In genomic region chr10:60086862-60087261, GRCh38 we compare ENCODE assay signal across 13 cellular contexts.
A peak's percentile ranks its signal among the peaks of the same experiment; 100 is the strongest.
DNase-seq lines count a peak whose midpoint lies in the region; ATAC-seq and TF ChIP-seq lines count a peak whose summit lies in the region.
"Had no signal": no experiment of that assay in that cellular context is flagged by ENCODE, and none has a peak within 500 bp of the region (broad histone marks: within the 10 kb centered on the region; RNA-seq: fewer than 3 reads in every experiment).

No MANE protein-coding gene starts in this region.

- ATAC-seq in GM18508 (IDR thresholded peaks at IDR 0.05; ENCODE audit: insufficient read depth, unreplicated experiment): peak; percentile 89
- peak; percentile 80 for ATAC-seq in GM21367 (IDR thresholded peaks at IDR 0.05; ENCODE audit: unreplicated experiment)
- ATAC-seq in HG02884 (IDR thresholded peaks at IDR 0.05; ENCODE audit: unreplicated experiment): peak; percentile 91
- ATAC-seq in HG03575 (IDR thresholded peaks at IDR 0.05; ENCODE audit: extremely low read depth, insufficient number of reproducible peaks, low FRiP score, unreplicated experiment): peak; percentile 79
- no peak for ATAC-seq in upper lobe of left lung (ENCODE audit: low FRiP score in 2 of 2)
- no peak for ATAC-seq in SK-N-SH treated with all-trans-retinoic acid at 6 μM for 48 hours
- ATAC-seq: Panc1, psoas muscle had no signal

- no peak for DNase-seq in upper lobe of left lung
- no peak for DNase-seq in activated CD4-positive, alpha-beta T cell treated with anti-CD3 and anti-CD28 coated beads for 48 hours
- no peak for DNase-seq in AML-193 (lab: John Stamatoyannopoulos, UW)
- DNase-seq: activated CD4-positive, alpha-beta T cell treated with anti-CD3 and anti-CD28 coated beads for 4 hours; DND-41; effector memory CD4-positive, alpha-beta T cell; psoas muscle had no signal

- no peaks in the 10 kb centered on the region for H3K27me3 ChIP-seq in upper lobe of left lung

- no peak for TF ChIP-seq EP300 in upper lobe of left lung (IDR thresholded peaks at IDR 0.05)

- H3K36me3 ChIP-seq in upper lobe of left lung: peaks cover 0 to 4% (median 2%) of the 10 kb centered on the region in 4 donors

- 59 to 71% methylated on average over 2 of the region's 2 CpGs for WGBS in upper lobe of left lung, 2 donors

- no peak overlapping the region for H3K27ac ChIP-seq in upper lobe of left lung
- H3K27ac ChIP-seq: psoas muscle had no signal

- no peak for TF ChIP-seq CTCF in upper lobe of left lung (IDR thresholded peaks at IDR 0.05)

- H3K4me3 ChIP-seq in upper lobe of left lung: no peak overlapping the region
- H3K4me3 ChIP-seq: psoas muscle had no signal

- H3K9me3 ChIP-seq in upper lobe of left lung: no peaks in the 10 kb centered on the region
- H3K9me3 ChIP-seq: psoas muscle had no signal

- H3K4me1 ChIP-seq in upper lobe of left lung: no peaks in the 10 kb centered on the region
- H3K4me1 ChIP-seq: psoas muscle had no signal

- TF ChIP-seq POLR2A in upper lobe of left lung (IDR thresholded peaks at IDR 0.05): no peak

TF ChIP-seq in SK-N-SH treated with all-trans-retinoic acid at 6 μM for 48 hours, 23 proteins besides CTCF, POLR2A, EP300 and RAD21:
- no peak for TF ChIP-seq TSHZ2 (CRISPR knock-in tag; IDR thresholded peaks at IDR 0.05)
- TF ChIP-seq TCF4 (CRISPR knock-in tag; IDR thresholded peaks at IDR 0.05; ENCODE audit: borderline replicate concordance): no peak
- no peak for TF ChIP-seq ZFP30 (CRISPR knock-in tag; IDR thresholded peaks at IDR 0.05)
- no peak for TF ChIP-seq PPARA (CRISPR knock-in tag; IDR thresholded peaks at IDR 0.05; ENCODE audit: borderline replicate concordance)
- TF ChIP-seq ZNF8 (CRISPR knock-in tag; IDR thresholded peaks at IDR 0.05): no peak
- TF ChIP-seq CREB5 (CRISPR knock-in tag; IDR thresholded peaks at IDR 0.05; ENCODE audit: low read depth): no peak
- no peak for TF ChIP-seq ISL1 (CRISPR knock-in tag; IDR thresholded peaks at IDR 0.05)
- TF ChIP-seq SNAI2 (CRISPR knock-in tag; IDR thresholded peaks at IDR 0.05): no peak
- no peak for TF ChIP-seq RARB (CRISPR knock-in tag; IDR thresholded peaks at IDR 0.05)
- TF ChIP-seq GLIS3 (CRISPR knock-in tag; IDR thresholded peaks at IDR 0.05): no peak
- no peak for TF ChIP-seq ARNTL (CRISPR knock-in tag; IDR thresholded peaks at IDR 0.05; ENCODE audit: borderline replicate concordance, low read depth)
- TF ChIP-seq CSRNP3 (CRISPR knock-in tag; IDR thresholded peaks at IDR 0.05): no peak
- TF ChIP-seq ZFP3 (CRISPR knock-in tag; IDR thresholded peaks at IDR 0.05): no peak
- TF ChIP-seq ZC3H10 (CRISPR knock-in tag; IDR thresholded peaks at IDR 0.05): no peak
- TF ChIP-seq ZNF565 (CRISPR knock-in tag; conservative IDR thresholded peaks at IDR 0.05; ENCODE audit: low read depth): no peak
- no peak for TF ChIP-seq PATZ1 (CRISPR knock-in tag; IDR thresholded peaks at IDR 0.05; ENCODE audit: borderline replicate concordance)
- no peak for TF ChIP-seq ESRRG (CRISPR knock-in tag; IDR thresholded peaks at IDR 0.05)
- TF ChIP-seq POU6F1 (CRISPR knock-in tag; IDR thresholded peaks at IDR 0.05; ENCODE audit: borderline replicate concordance, low read depth): no peak
- no peak for TF ChIP-seq ZNF70 (CRISPR knock-in tag; IDR thresholded peaks at IDR 0.05)

Comparison
In these comparisons a context has a peak if more than half of its experiments do, and no peak if none do; other contexts are left out.
1. ATAC-seq: peak in GM18508 (single experiment), GM21367 (single experiment), HG02884 (single experiment) and HG03575 (single experiment); none in upper lobe of left lung (0 of 2) and SK-N-SH treated with all-trans-retinoic acid at 6 μM for 48 hours (single experiment).